27 cellular contexts compared by ENCODE assay signal in the genomic region with DNA sequence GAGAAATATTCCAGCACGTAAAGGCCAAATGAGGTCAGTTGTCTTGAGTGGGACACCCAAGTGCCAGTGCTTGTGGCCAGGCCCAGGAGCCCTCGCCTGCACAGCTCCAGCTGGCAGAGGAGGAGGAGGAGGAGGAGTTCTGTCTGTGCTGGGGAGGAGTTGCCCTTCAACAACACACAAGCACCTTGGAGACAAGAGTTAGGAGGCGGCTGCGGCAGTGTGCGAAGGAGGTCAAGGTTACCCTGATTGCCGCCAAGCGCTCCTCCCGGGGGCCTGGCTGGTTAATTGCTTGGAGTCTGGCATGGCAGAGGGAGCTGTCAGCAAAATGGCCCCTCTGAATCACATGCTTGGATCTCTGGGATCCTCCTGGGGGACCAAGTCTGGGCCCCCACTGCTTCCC. TPM values are rescaled to one million over a fixed set of nuclear protein-coding genes. Genes with fewer than 3 reads are reported as not detected.
A peak's percentile ranks its signal among the peaks of the same experiment; 100 is the strongest.
DNase-seq lines count a peak whose midpoint lies in the region; ATAC-seq and TF ChIP-seq lines count a peak whose summit lies in the region.
"Had no signal": no experiment of that assay in that cellular context is flagged by ENCODE, and none has a peak within 500 bp of the region (broad histone marks: within the 10 kb centered on the region; RNA-seq: fewer than 3 reads in every experiment).

No MANE protein-coding gene starts in this region.

- BruUV-seq in OCI-LY7 (replicated peaks; lab: Mats Ljungman, UMichigan), result no TSS peak

- no peaks in the 10 kb centered on the region for H3K9me3 ChIP-seq in lung (ENCODE audit: control insufficient read depth in 2 of 2, insufficient read depth in 1 of 2, low read length in 1 of 2)
- no peaks in the 10 kb centered on the region for H3K9me3 ChIP-seq in testis
- no peaks in the 10 kb centered on the region for H3K9me3 ChIP-seq in breast epithelium
- H3K9me3 ChIP-seq in OCI-LY7 (ENCODE audit: low read length), result no peaks in the 10 kb centered on the region
- H3K9me3 ChIP-seq: neutrophil, SK-N-SH, transverse colon had no signal

- intact Hi-C loops in testis (cut with DNase I; ENCODE audit: low total_unique reads), result no loop called here
- intact Hi-C loops in breast epithelium (cut with DNase I; ENCODE audit: low total_unique reads), result no loop called here
- intact Hi-C loops in OCI-LY7 (cut with micrococcal nuclease; ENCODE audit: unreplicated experiment), result no loop called here

- no peaks in the 10 kb centered on the region for H3K79me2 ChIP-seq in OCI-LY7 (ENCODE audit: insufficient read depth, low read depth, low read length)

- WGBS in lung, 2 donors, result 53 to 71% methylated on average over 8 of the region's 8 CpGs
- 47 to 57% methylated on average over 4 to 8 of the region's 8 CpGs for WGBS in testis, 2 donors

- POLR2A ChIA-PET in OCI-LY7 (lab: Charles Lee), result no interaction called here

- ATAC-seq in lung (ENCODE audit: insufficient read depth, low FRiP score), result peak; percentile 29
- no peak for ATAC-seq in GM19397 (IDR thresholded peaks at IDR 0.05; ENCODE audit: unreplicated experiment)
- ATAC-seq: activated T-helper 17 cell treated with anti-CD3 and anti-CD28 coated beads, Interleukin-2, amount 50 U/mL, for 72 hours; GM12878; stimulated activated naive CD8-positive, alpha-beta T cell treated with anti-CD3 and anti-CD28 coated beads, Interleukin-15, Interleukin-2, amounts not matched to agents 100 U/mL and 50 U/mL, for 24 hours had no signal

- TF ChIP-seq CTCF in lung (IDR thresholded peaks at IDR 0.05; ENCODE audit: control extremely low read depth, extremely low read depth) (no peak), testis (IDR thresholded peaks at IDR 0.05) (no peak), breast epithelium (IDR thresholded peaks at IDR 0.05) (no peak), OCI-LY7 (conservative IDR thresholded peaks at IDR 0.05; ENCODE audit: low read length) (no peak)

- no peak overlapping the region for H2AFZ ChIP-seq in OCI-LY7 (ENCODE audit: low read length)

- H3K27ac ChIP-seq in cingulate gyrus (ENCODE audit: low read depth, low read length) (peak overlapping the region; percentile 82), lung (ENCODE audit: low read depth in 1 of 2, low read length in 1 of 2) (peak overlapping the region in 1 of 2 donors; percentile 19), testis (no peak overlapping the region), breast epithelium (peak overlapping the region in 1 of 2 donors; percentile 72), OCI-LY7 (ENCODE audit: low read depth, low read length, poor library complexity, severe bottlenecking) (no peak overlapping the region)
- H3K27ac ChIP-seq: 22Rv1, neutrophil, transverse colon, VCaP had no signal

- H3K4me3 ChIP-seq in lung, result no peak overlapping the region
- no peak overlapping the region for H3K4me3 ChIP-seq in testis
- no peak overlapping the region for H3K4me3 ChIP-seq in breast epithelium
- H3K4me3 ChIP-seq in OCI-LY7 (ENCODE audit: low read depth, low read length, poor library complexity, severe bottlenecking), result no peak overlapping the region
- H3K4me3 ChIP-seq: GM12878, transverse colon had no signal

- TF ChIP-seq POLR2A in testis (IDR thresholded peaks at IDR 0.05) (no peak), breast epithelium (IDR thresholded peaks at IDR 0.05) (no peak)

- H3K36me3 ChIP-seq in lung (ENCODE audit: control insufficient read depth in 2 of 2, insufficient read depth in 2 of 2, low read length in 2 of 2) (no peaks in the 10 kb centered on the region), testis (ENCODE audit: low read depth, missing control alignments) (no peaks in the 10 kb centered on the region), breast epithelium (no peaks in the 10 kb centered on the region), OCI-LY7 (ENCODE audit: insufficient read depth, low read length) (no peaks in the 10 kb centered on the region)
- H3K36me3 ChIP-seq: neutrophil, transverse colon had no signal

- no peaks in the 10 kb centered on the region for H3K27me3 ChIP-seq in lung (ENCODE audit: control insufficient read depth, insufficient read depth)
- H3K27me3 ChIP-seq in testis, result no peaks in the 10 kb centered on the region
- H3K27me3 ChIP-seq in breast epithelium, result no peaks in the 10 kb centered on the region

- no peaks in the 10 kb centered on the region for H3K9me2 ChIP-seq in OCI-LY7 (ENCODE audit: insufficient read depth, low read length)
- H3K9me2 ChIP-seq: SK-N-SH had no signal

- DNase-seq in DMS 273 (lab: John Stamatoyannopoulos, UW; ENCODE audit: unreplicated experiment), result peak; percentile 28
- no peak for DNase-seq in DMS 273 treated with DMSO at 0.1 percent for 48 hours (lab: John Stamatoyannopoulos, UW)
- DNase-seq in lung (ENCODE audit: low spot score), result peak; percentile 32
- peak; percentile 90 for DNase-seq in testis
- DNase-seq in breast epithelium (ENCODE audit: low spot score in 2 of 2), result no peak
- DNase-seq in OCI-LY7 (ENCODE audit: low spot score), result no peak
- DNase-seq: activated CD4-positive, alpha-beta T cell treated with anti-CD3 and anti-CD28 coated beads, Interleukin-2, amount 50 U/mL, for 1 hour; activated CD8-positive, alpha-beta memory T cell treated with anti-CD3 and anti-CD28 coated beads, Interleukin-2, amount 50 U/mL, for 4 hours; activated naive CD8-positive, alpha-beta T cell treated with anti-CD3 and anti-CD28 coated beads, Interleukin-2, amount 10 ng/mL, durations not matched to agents 7 days and 5 days; cortex of kidney; DMS79; glutamatergic neuron; HFFc6; NCI-H2029 treated with DMSO at 0.1 percent for 48 hours; SK-N-SH; stimulated activated CD4-positive, alpha-beta T cell treated with anti-CD3 and anti-CD28 coated beads, Interleukin-12 subunit alpha, Interleukin-12 subunit beta, amount 100 ng/mL, for 4 hours; stimulated activated CD4-positive, alpha-beta T cell treated with anti-CD3 and anti-CD28 coated beads, Interleukin-4, amount 100 ng/mL, for 4 hours; stimulated activated naive CD8-positive, alpha-beta T cell treated with anti-CD3 and anti-CD28 coated beads, Interleukin-15, Interleukin-2, amounts not matched to agents 100 U/mL and 50 U/mL, for 24 hours; transverse colon had no signal

- peaks cover 0 to 8% of the 10 kb centered on the region in 2 donors for H3K4me1 ChIP-seq in lung (ENCODE audit: control insufficient read depth in 2 of 2, insufficient read depth in 2 of 2, low read length in 2 of 2)
- peaks cover 36% of the 10 kb centered on the region for H3K4me1 ChIP-seq in testis
- H3K4me1 ChIP-seq in breast epithelium, result no peaks in the 10 kb centered on the region
- no peaks in the 10 kb centered on the region for H3K4me1 ChIP-seq in OCI-LY7 (ENCODE audit: insufficient read depth, low read length, poor library complexity, severe bottlenecking)

- no peak overlapping the region for H3K4me2 ChIP-seq in OCI-LY7 (ENCODE audit: low read length)
- H3K4me2 ChIP-seq: SK-N-SH had no signal

- CTCF ChIA-PET in OCI-LY7 (lab: Charles Lee; ENCODE audit: unreplicated experiment), result no interaction called here

- no peaks in the 10 kb centered on the region for H4K20me1 ChIP-seq in OCI-LY7 (ENCODE audit: insufficient read depth, low read length)

RNA-seq across cellular contexts. Expression of a gene that starts 45.1 kb away (rescaled TPM):
- total RNA-seq in lung, result under 1 TPM; 0.12 to 0.40 TPM
- polyA plus RNA-seq in lung, result under 1 TPM; 0.01 to 0.02 TPM
- 1 to 10 TPM; 3.1 to 6.3 TPM for total RNA-seq in testis
- polyA plus RNA-seq in testis (ENCODE audit: insufficient read depth, low read depth, low replicate concordance), result 0.99 TPM
- total RNA-seq in breast epithelium, result 1 to 10 TPM in 2 of 3 donors, under 1 TPM in 1; under 0.01 to 10.0 (median 4.6) TPM
- 13.1 and 16.3 TPM in 2 replicates for total RNA-seq in OCI-LY7 (2014; rRNA removed; shearing (Covaris generic))
- 48.6 and 55.0 TPM in 2 replicates for total RNA-seq in OCI-LY7 (2022)
- total RNA-seq: activated naive CD8-positive, alpha-beta T cell treated with anti-CD3 and anti-CD28 coated beads, Interleukin-2, amount 10 ng/mL, durations not matched to agents 7 days and 5 days; activated T-helper 17 cell treated with anti-CD3 and anti-CD28 coated beads, Interleukin-2, amount 50 U/mL, for 72 hours; GM12878; HFFc6; T-helper 2 cell treated with Interferon-gamma antibody and Interleukin-4, amounts not matched to agents 100 ng/mL and 5 ng/mL, for 36 hours had no signal
- polyA plus RNA-seq: GM12878, SK-N-SH had no signal

Comparison
In these comparisons a context has a peak if more than half of its experiments do, and no peak if none do; other contexts are left out.
1. DNase-seq: peak in DMS 273 (single experiment), lung (single experiment) and testis (single experiment); none in DMS 273 treated with DMSO at 0.1 percent for 48 hours (single experiment), breast epithelium (0 of 2) and OCI-LY7 (single experiment).